In genomic region chr3:11462673-11463072, GRCh38 we compare ENCODE assay signal across 8 cellular contexts.
DNase-seq lines count a peak whose midpoint lies in the region; ATAC-seq, FAIRE-seq and TF ChIP-seq lines count a peak whose summit lies in the region.
"Not testable (repeated sequence)": the region's sequence is repeated elsewhere in the genome, so short reads cannot be mapped to it uniquely, and the experiment has no call there.

No MANE protein-coding gene starts in this region.

- not testable (repeated sequence) for H3K27ac ChIP-seq in A549; HEK293 (ENCODE audit: extremely low read depth, low read depth, low read length); H1 (ENCODE audit: low read depth, low read length); neuronal stem cell (replicated peaks; ENCODE audit: low read length); smooth muscle cell (ENCODE audit: low read depth)

- H3K4me2 ChIP-seq in A549; H1 (ENCODE audit: insufficient read depth in 1 of 2, low read depth in 2 of 2, low read length in 2 of 2); neuronal stem cell (ENCODE audit: insufficient read depth, low read length, poor library complexity, severe bottlenecking): not testable (repeated sequence)
- peak overlapping the region; percentile 11 for H3K4me2 ChIP-seq in smooth muscle cell

- H3K27me3 Mint-ChIP-seq in WTC11 (ENCODE audit: low read depth); brain; nephron (ENCODE audit: low read depth): not testable (repeated sequence)

- not testable (repeated sequence) for DNase-seq in A549 (ENCODE audit: low read depth in 1 of 2, low spot score in 1 of 2); WTC11 (ENCODE audit: low spot score); H1 (ENCODE audit: low read depth in 1 of 2, low spot score in 2 of 2); neuronal stem cell (ENCODE audit: low spot score); smooth muscle cell (lab: John Stamatoyannopoulos, UW; ENCODE audit: unreplicated experiment)

- H3F3A ChIP-seq in smooth muscle cell (ENCODE audit: low read depth), result peaks cover 16% of the 10 kb centered on the region

- not testable (repeated sequence) for H2AK5ac ChIP-seq in H1 (ENCODE audit: low read depth, low read length)
- peak overlapping the region; percentile 76 for H2AK5ac ChIP-seq in neuronal stem cell (ENCODE audit: low read depth, low read length)

- H3K27me3 ChIP-seq in H1 (replicated peaks in 1 of 4; ENCODE audit: control insufficient read depth in 3 of 4, extremely low read depth in 1 of 4, insufficient read depth in 3 of 4, low read length in 3 of 4); neuronal stem cell (ENCODE audit: control insufficient read depth in 3 of 3, insufficient read depth in 3 of 3, low read depth in 1 of 3, low read length in 3 of 3); smooth muscle cell (ENCODE audit: low read depth): not testable (repeated sequence)

- not testable (repeated sequence) for H4K20me1 ChIP-seq in H1 (replicated peaks in 1 of 2; ENCODE audit: control insufficient read depth in 1 of 2, insufficient read depth in 2 of 2, low read length in 2 of 2); smooth muscle cell (ENCODE audit: low read depth)

- H3K14ac ChIP-seq in H1 (ENCODE audit: insufficient read length); neuronal stem cell (ENCODE audit: low read length): not testable (repeated sequence)

- not testable (repeated sequence) for H3K36me3 Mint-ChIP-seq in WTC11; brain; nephron (ENCODE audit: low read depth)

- WGBS in A549 (ENCODE audit: missing lambda C conversion rate), result 96% methylated on average over 4 of the region's 4 CpGs
- WGBS in H1 (ENCODE audit: extremely low coverage in 1 of 2, insufficient coverage in 1 of 2, insufficient read length in 1 of 2, insufficient replicate concordance in 2 of 2, low coverage in 1 of 2, low lambda C conversion rate in 2 of 2, missing lambda C conversion rate in 1 of 2), 2 experiments, result 94% methylated on average over 4 of the region's 4 CpGs; no CpG with 5 or more reads in 1 of the 2 experiments
- no CpG with 5 or more reads among the region's 4 CpGs for WGBS in neuronal stem cell (ENCODE audit: extremely low coverage in 2 of 2, insufficient read length in 2 of 2, insufficient replicate concordance in 1 of 2), 2 donors
- WGBS in smooth muscle cell (ENCODE audit: low lambda C conversion rate), result 99% methylated on average over 4 of the region's 4 CpGs

- H3K79me1 ChIP-seq in H1 (ENCODE audit: low read depth, low read length); neuronal stem cell (ENCODE audit: low read depth, low read length): not testable (repeated sequence)

- not testable (repeated sequence) for H4K5ac ChIP-seq in H1 (ENCODE audit: insufficient read length, low read depth, low read length)

- TF ChIP-seq EP300 in A549 (IDR thresholded peaks at IDR 0.05); H1 (IDR thresholded peaks at IDR 0.05; ENCODE audit: borderline replicate concordance in 1 of 2, low read depth in 2 of 2, low read length in 2 of 2): not testable (repeated sequence)

- CTCF ChIA-PET in A549 (lab: Yijun Ruan, JAX), result interaction anchor here (1.2 to 1.3 kb wide), 2 partner anchors 10 to 83 kb away, joined by 3 to 4 read pairs; no protein-coding TSS in a partner anchor
- CTCF ChIA-PET in HEK293 (lab: Yijun Ruan, JAX), result not testable (repeated sequence)
- CTCF ChIA-PET in WTC11 (lab: Charles Lee), result interaction anchor here (0.6 kb wide), 1 partner anchor 190 kb away, joined by 3 read pairs; no protein-coding TSS in a partner anchor
- CTCF ChIA-PET in H1 (lab: Charles Lee; ENCODE audit: partially characterized antibody), result interaction anchor here (1.0 to 2.2 kb wide), 2 partner anchors 83 to 159 kb away, joined by 3 to 5 read pairs; no protein-coding TSS in a partner anchor

- H2BK20ac ChIP-seq in H1 (ENCODE audit: low read length), result not testable (repeated sequence)

- H2AFZ ChIP-seq in H1 (ENCODE audit: low read length); neuronal stem cell (ENCODE audit: low read length); smooth muscle cell (ENCODE audit: low read depth): not testable (repeated sequence)

- H3K18ac ChIP-seq in H1 (ENCODE audit: extremely low read depth, low read length); neuronal stem cell (ENCODE audit: low read length): not testable (repeated sequence)

- H3K23ac ChIP-seq in H1 (ENCODE audit: insufficient read length); neuronal stem cell (ENCODE audit: low read depth, low read length, poor library complexity): not testable (repeated sequence)

- not testable (repeated sequence) for H3K9me3 ChIP-seq in A549; HEK293 (ENCODE audit: control insufficient read depth, insufficient read depth, low read depth, low read length); H1 (ENCODE audit: insufficient read depth in 2 of 2, low read depth in 1 of 2, low read length in 1 of 2); neuronal stem cell (replicated peaks in 1 of 2; ENCODE audit: control insufficient read depth in 2 of 2, insufficient read depth in 1 of 2, low read depth in 1 of 2, low read length in 2 of 2); smooth muscle cell (replicated peaks; ENCODE audit: low read depth)

- H3K23me2 ChIP-seq in H1 (ENCODE audit: low read depth, low read length), result not testable (repeated sequence)

- not testable (repeated sequence) for H3K9me3 Mint-ChIP-seq in WTC11, brain, nephron

- not testable (repeated sequence) for H3K4me1 ChIP-seq in A549; HEK293 (ENCODE audit: control insufficient read depth, insufficient read depth, low read length); H1 (replicated peaks in 1 of 4; ENCODE audit: control insufficient read depth in 3 of 4, insufficient read depth in 4 of 4, low read length in 3 of 4)
- H3K4me1 ChIP-seq in neuronal stem cell (ENCODE audit: control insufficient read depth in 2 of 2, insufficient read depth in 1 of 2, low read depth in 1 of 2, low read length in 2 of 2) (peaks cover 5 to 27% of the 10 kb centered on the region in 2 donors), smooth muscle cell (ENCODE audit: low read depth) (peaks cover 30% of the 10 kb centered on the region)

- not testable (repeated sequence) for H2BK120ac ChIP-seq in H1 (replicated peaks; ENCODE audit: low read depth, low read length); neuronal stem cell (ENCODE audit: low read depth, low read length)

- not testable (repeated sequence) for H2BK15ac ChIP-seq in H1 (ENCODE audit: low read length)
- peak overlapping the region; percentile 4 for H2BK15ac ChIP-seq in neuronal stem cell (ENCODE audit: low read length)

- not testable (repeated sequence) for TF ChIP-seq RAD21 in A549 (conservative IDR thresholded peaks at IDR 0.05 in 1 of 2, IDR thresholded peaks at IDR 0.05 in 1 of 2); H1 (IDR thresholded peaks at IDR 0.05 in 1 of 2, conservative IDR thresholded peaks at IDR 0.05 in 1 of 2; ENCODE audit: low read depth in 2 of 2, low read length in 2 of 2)

- not testable (repeated sequence) for H3K4me3 Mint-ChIP-seq in WTC11, brain, nephron

- TF ChIP-seq POLR2A in A549 (IDR thresholded peaks at IDR 0.05; ENCODE audit: low read length); H1 (IDR thresholded peaks at IDR 0.05; ENCODE audit: control extremely low read depth in 1 of 2, low read depth in 2 of 2, low read length in 2 of 2): not testable (repeated sequence)

- not testable (repeated sequence) for H3K79me2 ChIP-seq in H1 (ENCODE audit: control insufficient read depth in 1 of 2, insufficient read depth in 2 of 2, low read length in 2 of 2); smooth muscle cell (ENCODE audit: low read depth)

- TF ChIP-seq CTCF in A549 (IDR thresholded peaks at IDR 0.05); HEK293 (tag by site-specific recombination; IDR thresholded peaks at IDR 0.05); WTC11 (IDR thresholded peaks at IDR 0.05); brain (conservative IDR thresholded peaks at IDR 0.05); H1 (IDR thresholded peaks at IDR 0.05; ENCODE audit: control extremely low read depth in 1 of 3, insufficient read depth in 1 of 3, low read depth in 1 of 3, low read length in 3 of 3); nephron (IDR thresholded peaks at IDR 0.05; ENCODE audit: unreplicated experiment in 3 of 3); smooth muscle cell (IDR thresholded peaks at IDR 0.05; ENCODE audit: borderline replicate concordance, insufficient read depth, poor library complexity, severe bottlenecking): not testable (repeated sequence)

- not testable (repeated sequence) for H2BK5ac ChIP-seq in H1 (ENCODE audit: low read depth, low read length); neuronal stem cell (ENCODE audit: low read length)

- H3K4ac ChIP-seq in H1 (replicated peaks; ENCODE audit: insufficient read length, low read depth, low read length); neuronal stem cell (ENCODE audit: low read length): not testable (repeated sequence)

- not testable (repeated sequence) for ATAC-seq in A549, WTC11

- not testable (repeated sequence) for H3K36me3 ChIP-seq in HEK293 (ENCODE audit: control insufficient read depth in 2 of 2, insufficient read depth in 1 of 2, low read length in 2 of 2); H1 (ENCODE audit: control insufficient read depth in 2 of 4, insufficient read depth in 4 of 4, low read length in 3 of 4); neuronal stem cell (replicated peaks in 1 of 2; ENCODE audit: control insufficient read depth in 2 of 2, insufficient read depth in 2 of 2, low read length in 2 of 2); smooth muscle cell (ENCODE audit: low read depth)

- FAIRE-seq in A549 (lab: Jason Lieb, UNC); H1 (lab: Jason Lieb, UNC): not testable (repeated sequence)

- not testable (repeated sequence) for H3K4me3 ChIP-seq in A549; HEK293 (ENCODE audit: low read depth, low read length); H1 (ENCODE audit: extremely low read depth in 1 of 4, insufficient read depth in 2 of 4, low read depth in 3 of 4, low read length in 4 of 4); neuronal stem cell (ENCODE audit: low read length in 2 of 2); smooth muscle cell

- peak overlapping the region; percentile 53; the same call in 1 of the 2 replicates for H4K8ac ChIP-seq in H1 (ENCODE audit: extremely low read depth, insufficient read depth, low read length)
- H4K8ac ChIP-seq in neuronal stem cell (ENCODE audit: low read depth, low read length), result not testable (repeated sequence)

- H4K91ac ChIP-seq in H1 (replicated peaks; ENCODE audit: insufficient read length, low read length); neuronal stem cell (ENCODE audit: low read depth, low read length, poor library complexity): not testable (repeated sequence)

- not testable (repeated sequence) for H3K4me1 Mint-ChIP-seq in WTC11
- H3K4me1 Mint-ChIP-seq in brain (peaks cover 70% of the 10 kb centered on the region), nephron (peaks cover 62% of the 10 kb centered on the region)

- not testable (repeated sequence) for H3K56ac ChIP-seq in H1 (replicated peaks; ENCODE audit: insufficient read length, low read depth, low read length)

- POLR2A ChIA-PET in A549 (lab: Yijun Ruan, JAX); HEK293 (lab: Yijun Ruan, JAX); WTC11 (lab: Charles Lee); H1 (lab: Charles Lee; ENCODE audit: partially characterized antibody): not testable (repeated sequence)

- H2BK12ac ChIP-seq in H1 (ENCODE audit: low read depth, low read length); neuronal stem cell (ENCODE audit: low read length): not testable (repeated sequence)

- H3K27ac Mint-ChIP-seq in WTC11, result not testable (repeated sequence)
- H3K27ac Mint-ChIP-seq in brain (peak overlapping the region in 3 of 5 experiments; percentile 52 to 83 (median 77)), nephron (peak overlapping the region in 2 of 3 experiments; percentile 71 to 72)

- not testable (repeated sequence) for H3K9ac ChIP-seq in H1 (replicated peaks in 1 of 4; ENCODE audit: extremely low read depth in 1 of 4, low read depth in 3 of 4, low read length in 3 of 4); neuronal stem cell (ENCODE audit: low read depth, low read length, poor library complexity); smooth muscle cell (ENCODE audit: low read depth)
